Comparison of ENCODE assay signal across 8 cellular contexts in genomic region chr9:37903581-37903830, GRCh38. TPM values are rescaled to one million over a fixed set of nuclear protein-coding genes. Genes with fewer than 3 reads are reported as not detected.
DNase-seq lines count a peak whose midpoint lies in the region; ATAC-seq and TF ChIP-seq lines count a peak whose summit lies in the region.

No MANE protein-coding gene starts in this region.

- no peak for TF ChIP-seq CTCF in GM06990 (IDR thresholded peaks at IDR 0.05; ENCODE audit: insufficient read depth, low read length, poor library complexity, severe bottlenecking)
- TF ChIP-seq CTCF in brain microvascular endothelial cell (IDR thresholded peaks at IDR 0.05; ENCODE audit: low read depth, low read length, missing control alignments) = no peak
- TF ChIP-seq CTCF in left lung (IDR thresholded peaks at IDR 0.05) = no peak
- no peak for TF ChIP-seq CTCF in thoracic aorta (IDR thresholded peaks at IDR 0.05)

- in situ Hi-C loops in brain microvascular endothelial cell (cut with HindIII; ENCODE audit: low pct_ligation_motif_present, low sequenced_read_pairs) = no loop called here

- H3K36me3 ChIP-seq in GM06990 (ENCODE audit: control insufficient read depth, insufficient read depth, low read length) (no peaks in the 10 kb centered on the region; the same call in 1 of the 2 replicates), brain microvascular endothelial cell (replicated peaks) (peaks cover 3% of the 10 kb centered on the region), left lung (peaks cover 0 to 11% of the 10 kb centered on the region in 2 donors), thoracic aorta (peaks cover 8% of the 10 kb centered on the region)

- H3K4me1 ChIP-seq in left lung (peaks cover 15 to 57% of the 10 kb centered on the region in 2 donors), thoracic aorta (ENCODE audit: control insufficient read depth in 1 of 2, low read depth in 2 of 2) (peaks cover 14 to 26% of the 10 kb centered on the region in 2 donors)

- DNase-seq in GM06990 (ENCODE audit: extremely low read depth, insufficient read length) = no peak
- peak; percentile 66 for DNase-seq in M059J (ENCODE audit: low read depth)
- DNase-seq in brain microvascular endothelial cell = peak; percentile 16
- peak in 1 of 2 donors; percentile 70 for DNase-seq in left lung
- no peak for DNase-seq in thoracic aorta (ENCODE audit: low spot score)
- DNase-seq in GM03348 (ENCODE audit: low spot score) = no peak
- no peak for DNase-seq in D341Med (ENCODE audit: low spot score)

- intact Hi-C loops in left lung (cut with DNase I) = no loop called here

- H3K9me3 ChIP-seq in left lung (no peaks in the 10 kb centered on the region), thoracic aorta (no peaks in the 10 kb centered on the region)

- H3K4me3 ChIP-seq in GM06990 (replicated peaks; ENCODE audit: low read depth, low read length) (peak overlapping the region; percentile 71), brain microvascular endothelial cell (ENCODE audit: low read depth, low read length) (peak overlapping the region; percentile 86), left lung (peak overlapping the region; percentile 75 to 99), thoracic aorta (peak overlapping the region; percentile 98)

- ATAC-seq in GM21717 (IDR thresholded peaks at IDR 0.05; ENCODE audit: unreplicated experiment) = peak; percentile 54
- ATAC-seq in left lung = peak; percentile 70
- no peak for ATAC-seq in thoracic aorta (ENCODE audit: insufficient number of reproducible peaks, low FRiP score, low read depth)

- H3K27me3 ChIP-seq in GM06990 (replicated peaks; ENCODE audit: control insufficient read depth, insufficient read depth, low read length) = no peaks in the 10 kb centered on the region
- no peaks in the 10 kb centered on the region for H3K27me3 ChIP-seq in brain microvascular endothelial cell (replicated peaks)
- H3K27me3 ChIP-seq in left lung = no peaks in the 10 kb centered on the region
- no peaks in the 10 kb centered on the region for H3K27me3 ChIP-seq in thoracic aorta (replicated peaks; ENCODE audit: insufficient read depth)

- H3K27ac ChIP-seq in brain microvascular endothelial cell (peak overlapping the region; percentile 69), left lung (peak overlapping the region; percentile 77 to 97), thoracic aorta (peak overlapping the region; percentile 73 to 75)

RNA-seq across cellular contexts. Expression of gene SLC25A51, which starts 0.4 kb away (rescaled TPM):
- total RNA-seq in M059J (2014; rRNA removed; shearing (Covaris generic)) = 40.4 and 44.2 TPM in 2 replicates
- total RNA-seq in left lung (10 to 100 TPM; 30.8 to 39.9 TPM), thoracic aorta (10 to 100 TPM; 29.9 to 39.1 TPM)

Comparison
In these comparisons a context has a peak if more than half of its experiments do, and no peak if none do; other contexts are left out.
1. DNase-seq: peak in M059J (single experiment) and brain microvascular endothelial cell (single experiment); none in GM06990 (single experiment), thoracic aorta (single experiment), GM03348 (single experiment) and D341Med (single experiment).
2. Peak in every context shown above with its lines, with median percentiles within 50 percentile points of each other: H3K4me3 ChIP-seq and H3K27ac ChIP-seq.